ENCODE assay signal across 9 cellular contexts in the genomic region with DNA sequence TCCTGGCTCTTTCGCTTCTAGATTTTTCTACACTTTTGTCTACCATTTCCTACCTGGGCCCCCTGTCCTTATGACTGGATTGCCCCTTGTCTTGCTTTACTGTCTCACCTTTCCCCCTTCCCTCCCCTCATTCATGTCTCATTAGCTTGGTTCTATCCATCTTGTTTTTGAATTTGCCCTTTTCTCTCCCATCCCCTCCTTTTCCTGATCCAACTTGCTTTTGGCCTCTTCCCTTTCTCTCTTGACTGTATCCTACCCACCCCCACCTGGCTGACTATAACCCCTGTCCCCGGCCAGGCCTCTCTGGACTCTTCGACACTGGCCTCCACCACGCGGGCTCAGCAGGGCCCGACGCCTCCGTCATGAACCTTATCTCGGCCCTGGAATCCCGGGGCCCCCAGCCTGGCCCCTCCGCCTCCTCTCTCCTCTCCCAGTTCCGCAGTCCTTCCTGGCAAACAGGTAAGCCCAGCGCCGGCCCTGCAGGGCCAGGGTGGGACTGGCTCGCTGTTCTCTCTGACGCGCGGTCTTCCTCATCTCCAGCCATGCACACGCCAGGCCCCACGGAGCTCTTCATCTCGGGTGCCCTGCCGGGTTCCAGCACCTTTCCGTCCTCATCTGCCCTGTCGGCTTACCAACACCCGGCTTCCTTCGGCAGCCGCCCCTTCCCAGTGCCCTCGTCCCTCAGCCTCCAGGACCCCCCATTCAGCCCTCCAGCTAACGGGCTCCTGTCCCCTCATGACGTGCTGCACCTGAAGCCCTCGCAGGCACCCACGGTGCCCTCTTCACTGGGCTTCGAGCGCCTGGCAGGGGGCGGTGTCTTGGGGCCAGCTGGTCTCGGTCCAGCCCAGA. TPM values are rescaled to one million over a fixed set of nuclear protein-coding genes. Genes with fewer than 3 reads are reported as not detected.
DNase-seq lines count a peak whose midpoint lies in the region; ATAC-seq and TF ChIP-seq lines count a peak whose summit lies in the region.
"Had no signal": no experiment of that assay in that cellular context is flagged by ENCODE, and none has a peak within 500 bp of the region (broad histone marks: within the 10 kb centered on the region; RNA-seq: fewer than 3 reads in every experiment).

No MANE protein-coding gene starts in this region.

- H3K36me3 ChIP-seq in iPS-20b (ENCODE audit: insufficient read depth, low read depth, low read length) (peaks cover 47% of the 10 kb centered on the region), subcutaneous abdominal adipose tissue (ENCODE audit: control insufficient read depth in 5 of 5, insufficient read depth in 5 of 5, low read length in 5 of 5) (peaks cover 4 to 51% (median 37%) of the 10 kb centered on the region in 5 donors), brain microvascular endothelial cell (replicated peaks) (peaks cover 51% of the 10 kb centered on the region)

- H3K4me1 ChIP-seq in iPS-20b (ENCODE audit: insufficient read depth, low read length) (peaks cover 5% of the 10 kb centered on the region; the same call in 1 of the 2 replicates), subcutaneous abdominal adipose tissue (ENCODE audit: control insufficient read depth in 5 of 5, insufficient read depth in 5 of 5, low read length in 5 of 5) (peaks cover 5 to 34% (median 33%) of the 10 kb centered on the region in 5 donors)

- peaks cover 27% of the 10 kb centered on the region for H3K36me3 Mint-ChIP-seq in activated CD4-positive, alpha-beta T cell treated with anti-CD3 and anti-CD28 coated beads, Interleukin-2, amount 10 ng/mL, durations not matched to agents 7 days and 5 days (ENCODE audit: low read depth)
- peaks cover 18% of the 10 kb centered on the region for H3K36me3 Mint-ChIP-seq in activated T-helper 1 cell treated with anti-CD3 and anti-CD28 coated beads, Interleukin-12 subunit alpha, Interleukin-12 subunit beta, Interleukin-2, Interleukin-4 antibody, amounts not matched to agents 30 ng/mL and 10 ng/mL and 1 ng/mL, durations not matched to agents 14 hours and 24 hours and 36 hours (ENCODE audit: low read depth)

- peaks cover 25% of the 10 kb centered on the region for H3K4me1 Mint-ChIP-seq in activated CD4-positive, alpha-beta T cell treated with anti-CD3 and anti-CD28 coated beads, Interleukin-2, amount 10 ng/mL, durations not matched to agents 7 days and 5 days
- peaks cover 33% of the 10 kb centered on the region for H3K4me1 Mint-ChIP-seq in activated T-helper 1 cell treated with anti-CD3 and anti-CD28 coated beads, Interleukin-12 subunit alpha, Interleukin-12 subunit beta, Interleukin-2, Interleukin-4 antibody, amounts not matched to agents 30 ng/mL and 10 ng/mL and 1 ng/mL, durations not matched to agents 14 hours and 24 hours and 36 hours (ENCODE audit: low read depth)

- ATAC-seq in GM21786 (IDR thresholded peaks at IDR 0.05; ENCODE audit: unreplicated experiment): no peak

- H3K27ac Mint-ChIP-seq in activated CD4-positive, alpha-beta T cell treated with anti-CD3 and anti-CD28 coated beads, Interleukin-2, amount 10 ng/mL, durations not matched to agents 7 days and 5 days: peak overlapping the region; percentile 90
- H3K27ac Mint-ChIP-seq in activated T-helper 1 cell treated with anti-CD3 and anti-CD28 coated beads, Interleukin-12 subunit alpha, Interleukin-12 subunit beta, Interleukin-2, Interleukin-4 antibody, amounts not matched to agents 30 ng/mL and 10 ng/mL and 1 ng/mL, durations not matched to agents 14 hours and 24 hours and 36 hours: peak overlapping the region; percentile 95

- no peaks in the 10 kb centered on the region for H3K27me3 Mint-ChIP-seq in activated CD4-positive, alpha-beta T cell treated with anti-CD3 and anti-CD28 coated beads, Interleukin-2, amount 10 ng/mL, durations not matched to agents 7 days and 5 days
- H3K27me3 Mint-ChIP-seq in activated T-helper 1 cell treated with anti-CD3 and anti-CD28 coated beads, Interleukin-12 subunit alpha, Interleukin-12 subunit beta, Interleukin-2, Interleukin-4 antibody, amounts not matched to agents 30 ng/mL and 10 ng/mL and 1 ng/mL, durations not matched to agents 14 hours and 24 hours and 36 hours (ENCODE audit: insufficient read depth): peaks cover 3% of the 10 kb centered on the region

- CTCF ChIA-PET in activated CD4-positive, alpha-beta T cell treated with anti-CD3 and anti-CD28 coated beads, Interleukin-2, amount 10 ng/mL, durations not matched to agents 7 days and 5 days (lab: Charles Lee): interaction anchor here (0.8 kb wide), 1 partner anchor 24 kb away, joined by 4 read pairs; no protein-coding TSS in a partner anchor

- H3K27ac ChIP-seq in iPS-20b (ENCODE audit: low read length) (no peak overlapping the region), subcutaneous abdominal adipose tissue (ENCODE audit: low read depth, low read length) (peak overlapping the region; percentile 81), brain microvascular endothelial cell (no peak overlapping the region)

- H3K9me3 ChIP-seq in iPS-20b (ENCODE audit: insufficient read depth, low read depth, low read length): no peaks in the 10 kb centered on the region
- no peaks in the 10 kb centered on the region for H3K9me3 ChIP-seq in subcutaneous abdominal adipose tissue (ENCODE audit: control insufficient read depth in 5 of 5, low read length in 5 of 5)

- TF ChIP-seq CTCF in brain microvascular endothelial cell (IDR thresholded peaks at IDR 0.05; ENCODE audit: low read depth, low read length, missing control alignments): no peak

- POLR2A ChIA-PET in activated CD4-positive, alpha-beta T cell treated with anti-CD3 and anti-CD28 coated beads, Interleukin-2, amount 10 ng/mL, durations not matched to agents 7 days and 5 days (lab: Charles Lee): no interaction called here

- in situ Hi-C loops in brain microvascular endothelial cell (cut with HindIII; ENCODE audit: low pct_ligation_motif_present, low sequenced_read_pairs): no loop called here

- no peaks in the 10 kb centered on the region for H3K9me3 Mint-ChIP-seq in activated CD4-positive, alpha-beta T cell treated with anti-CD3 and anti-CD28 coated beads, Interleukin-2, amount 10 ng/mL, durations not matched to agents 7 days and 5 days
- H3K9me3 Mint-ChIP-seq in activated T-helper 1 cell treated with anti-CD3 and anti-CD28 coated beads, Interleukin-12 subunit alpha, Interleukin-12 subunit beta, Interleukin-2, Interleukin-4 antibody, amounts not matched to agents 30 ng/mL and 10 ng/mL and 1 ng/mL, durations not matched to agents 14 hours and 24 hours and 36 hours: no peaks in the 10 kb centered on the region

- intact Hi-C loops in activated T-helper 1 cell treated with anti-CD3 and anti-CD28 coated beads, Interleukin-12 subunit alpha, Interleukin-12 subunit beta, Interleukin-2, Interleukin-4 antibody, amounts not matched to agents 30 ng/mL and 10 ng/mL and 1 ng/mL, durations not matched to agents 14 hours and 24 hours and 36 hours (cut with micrococcal nuclease): loop anchor here (5.0 to 10.0 kb wide), 2 partner anchors 220 to 433 kb away; partner anchors contain the start of genes FUZ, MED25, VRK3 and ZNF473

- peak overlapping the region; percentile 90 for H3K4me3 Mint-ChIP-seq in activated CD4-positive, alpha-beta T cell treated with anti-CD3 and anti-CD28 coated beads, Interleukin-2, amount 10 ng/mL, durations not matched to agents 7 days and 5 days
- peak overlapping the region; percentile 88 for H3K4me3 Mint-ChIP-seq in activated T-helper 1 cell treated with anti-CD3 and anti-CD28 coated beads, Interleukin-12 subunit alpha, Interleukin-12 subunit beta, Interleukin-2, Interleukin-4 antibody, amounts not matched to agents 30 ng/mL and 10 ng/mL and 1 ng/mL, durations not matched to agents 14 hours and 24 hours and 36 hours

- H3K27me3 ChIP-seq in iPS-20b (ENCODE audit: insufficient read depth, low read length): no peaks in the 10 kb centered on the region
- no peaks in the 10 kb centered on the region for H3K27me3 ChIP-seq in subcutaneous abdominal adipose tissue (ENCODE audit: control insufficient read depth in 5 of 5, insufficient read depth in 4 of 5, low read length in 5 of 5)
- H3K27me3 ChIP-seq in brain microvascular endothelial cell (replicated peaks): no peaks in the 10 kb centered on the region

- peak overlapping the region; percentile 28; the same call in 1 of the 2 replicates for H3K9ac ChIP-seq in iPS-20b (ENCODE audit: low read depth, low read length)
- H3K9ac ChIP-seq in subcutaneous abdominal adipose tissue (ENCODE audit: low read length in 5 of 5): peak overlapping the region in 2 of 5 donors; percentile 27 to 52

- no peak for DNase-seq in activated CD4-positive, alpha-beta T cell treated with anti-CD3 and anti-CD28 coated beads, Interleukin-2, amount 10 ng/mL, durations not matched to agents 7 days and 5 days
- DNase-seq in activated CD4-positive, alpha-beta T cell treated with anti-CD3 and anti-CD28 coated beads for 4 hours: no peak
- no peak for DNase-seq in activated T-helper 1 cell treated with anti-CD3 and anti-CD28 coated beads, Interleukin-12 subunit alpha, Interleukin-12 subunit beta, Interleukin-2, Interleukin-4 antibody, amounts not matched to agents 30 ng/mL and 10 ng/mL and 1 ng/mL, durations not matched to agents 14 hours and 24 hours and 36 hours (ENCODE audit: low spot score)
- DNase-seq in NCI-H82 (lab: John Stamatoyannopoulos, UW) (no peak), brain microvascular endothelial cell (no peak)
- DNase-seq: IMR-90 had no signal

- H3K4me3 ChIP-seq in iPS-20b (ENCODE audit: low read length) (peak overlapping the region; percentile 34), subcutaneous abdominal adipose tissue (ENCODE audit: low read depth in 1 of 5, low read length in 5 of 5) (no peak overlapping the region), brain microvascular endothelial cell (ENCODE audit: low read depth, low read length) (no peak overlapping the region)

RNA-seq across cellular contexts. Expression of gene PRR12, which starts 3.4 kb away (rescaled TPM):
- total RNA-seq in activated CD4-positive, alpha-beta T cell treated with anti-CD3 and anti-CD28 coated beads, Interleukin-2, amount 10 ng/mL, durations not matched to agents 7 days and 5 days: 10 to 100 TPM; 41.5 to 45.9 TPM
- total RNA-seq in activated T-helper 1 cell treated with anti-CD3 and anti-CD28 coated beads, Interleukin-12 subunit alpha, Interleukin-12 subunit beta, Interleukin-2, Interleukin-4 antibody, amounts not matched to agents 30 ng/mL and 10 ng/mL and 1 ng/mL, durations not matched to agents 14 hours and 24 hours and 36 hours: 32.3 and 34.2 TPM in 2 replicates

RNA-seq across cellular contexts. Expression of gene PRRG2, which starts 13.3 kb away (rescaled TPM):
- total RNA-seq in activated CD4-positive, alpha-beta T cell treated with anti-CD3 and anti-CD28 coated beads, Interleukin-2, amount 10 ng/mL, durations not matched to agents 7 days and 5 days: 1 to 10 TPM; 1.1 TPM
- total RNA-seq in activated T-helper 1 cell treated with anti-CD3 and anti-CD28 coated beads, Interleukin-12 subunit alpha, Interleukin-12 subunit beta, Interleukin-2, Interleukin-4 antibody, amounts not matched to agents 30 ng/mL and 10 ng/mL and 1 ng/mL, durations not matched to agents 14 hours and 24 hours and 36 hours: 0.59 and 1.2 TPM in 2 replicates

RNA-seq across cellular contexts. Expression of gene NOSIP, which starts 14.0 kb away (rescaled TPM):
- 100 to 1,000 TPM; 288 TPM for total RNA-seq in activated CD4-positive, alpha-beta T cell treated with anti-CD3 and anti-CD28 coated beads, Interleukin-2, amount 10 ng/mL, durations not matched to agents 7 days and 5 days
- 72.1 and 77.5 TPM in 2 replicates for total RNA-seq in activated T-helper 1 cell treated with anti-CD3 and anti-CD28 coated beads, Interleukin-12 subunit alpha, Interleukin-12 subunit beta, Interleukin-2, Interleukin-4 antibody, amounts not matched to agents 30 ng/mL and 10 ng/mL and 1 ng/mL, durations not matched to agents 14 hours and 24 hours and 36 hours

RNA-seq across cellular contexts. Expression of gene RRAS, which starts 45.6 kb away (rescaled TPM):
- 1 to 10 TPM; 9.0 to 9.5 TPM for total RNA-seq in activated CD4-positive, alpha-beta T cell treated with anti-CD3 and anti-CD28 coated beads, Interleukin-2, amount 10 ng/mL, durations not matched to agents 7 days and 5 days
- total RNA-seq in activated T-helper 1 cell treated with anti-CD3 and anti-CD28 coated beads, Interleukin-12 subunit alpha, Interleukin-12 subunit beta, Interleukin-2, Interleukin-4 antibody, amounts not matched to agents 30 ng/mL and 10 ng/mL and 1 ng/mL, durations not matched to agents 14 hours and 24 hours and 36 hours: 4.4 and 4.7 TPM in 2 replicates

RNA-seq across cellular contexts. Expression of gene SCAF1, which starts 47.6 kb away (rescaled TPM):
- total RNA-seq in activated CD4-positive, alpha-beta T cell treated with anti-CD3 and anti-CD28 coated beads, Interleukin-2, amount 10 ng/mL, durations not matched to agents 7 days and 5 days: 10 to 100 TPM; 48.1 to 59.9 TPM
- total RNA-seq in activated T-helper 1 cell treated with anti-CD3 and anti-CD28 coated beads, Interleukin-12 subunit alpha, Interleukin-12 subunit beta, Interleukin-2, Interleukin-4 antibody, amounts not matched to agents 30 ng/mL and 10 ng/mL and 1 ng/mL, durations not matched to agents 14 hours and 24 hours and 36 hours: 75.4 and 79.7 TPM in 2 replicates
